In the genomic region with DNA sequence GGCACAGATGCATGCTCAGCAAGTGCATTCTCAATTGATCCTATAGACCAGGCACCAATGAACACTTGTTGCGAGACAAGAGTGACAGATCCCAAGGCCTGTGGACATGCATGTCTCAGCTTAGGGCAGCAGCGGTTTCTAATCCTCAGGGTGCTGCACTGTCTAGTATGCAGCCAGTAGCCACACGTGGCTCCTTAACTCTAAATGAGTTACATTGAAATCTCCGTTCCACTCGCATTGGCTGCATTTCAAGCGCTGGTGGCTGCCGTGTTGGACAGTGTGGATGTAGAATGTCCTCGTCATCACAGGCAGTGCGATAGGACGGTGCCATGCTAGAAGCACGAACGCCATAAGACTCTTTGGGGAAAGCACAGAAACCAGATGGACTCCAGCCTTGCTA, we compare ENCODE assay signal across 18 cellular contexts. TPM values are rescaled to one million over a fixed set of nuclear protein-coding genes. Genes with fewer than 3 reads are reported as not detected.
DNase-seq lines count a peak whose midpoint lies in the region; ATAC-seq and TF ChIP-seq lines count a peak whose summit lies in the region.
"Had no signal": no experiment of that assay in that cellular context is flagged by ENCODE, and none has a peak within 500 bp of the region (broad histone marks: within the 10 kb centered on the region; RNA-seq: fewer than 3 reads in every experiment).

No MANE protein-coding gene starts in this region.

- WGBS in IMR-90 (ENCODE audit: extremely low coverage in 2 of 2, insufficient read length in 1 of 2), 2 experiments = 100% methylated on average over 10 of the region's 12 CpGs; no CpG with 5 or more reads in 1 of the 2 experiments
- WGBS in trophoblast cell (ENCODE audit: extremely low coverage, insufficient coverage, insufficient read length) = no CpG with 5 or more reads among the region's 12 CpGs

- H2AK9ac ChIP-seq in IMR-90 (replicated peaks; ENCODE audit: low read depth, low read length, poor library complexity) = no peak overlapping the region

- H3K4me3 ChIP-seq in IMR-90 (ENCODE audit: insufficient read depth, low read depth, low read length) (no peak overlapping the region), trophoblast cell (ENCODE audit: low read depth, low read length) (no peak overlapping the region)

- no peak overlapping the region for H3K4ac ChIP-seq in IMR-90 (ENCODE audit: low read depth, low read length)
- no peak overlapping the region for H3K4ac ChIP-seq in trophoblast cell (ENCODE audit: low read depth, low read length)

- no TSS peak for BruUV-seq in IMR-90 (replicated peaks; lab: Mats Ljungman, UMichigan)

- peaks cover 3% of the 10 kb centered on the region for H3K27me3 Mint-ChIP-seq in activated CD4-positive, alpha-beta T cell treated with anti-CD3 and anti-CD28 coated beads for 36 hours
- peaks cover 13% of the 10 kb centered on the region for H3K27me3 Mint-ChIP-seq in glutamatergic neuron (ENCODE audit: unreplicated experiment)

- H3K14ac ChIP-seq in IMR-90 (replicated peaks; ENCODE audit: low read depth, low read length) = no peak overlapping the region
- H3K14ac ChIP-seq in trophoblast cell (ENCODE audit: low read length) = no peak overlapping the region

- peak overlapping the region; percentile 90; the same call in 1 of the 3 replicates for H2BK15ac ChIP-seq in IMR-90 (ENCODE audit: low read depth, low read length)

- intact Hi-C loops in activated CD4-positive, alpha-beta T cell treated with anti-CD3 and anti-CD28 coated beads for 36 hours (cut with DNase I, micrococcal nuclease) = loop anchor here in 1 of 2 experiments (5.0 kb wide), 1 partner anchor 106 kb away; no protein-coding TSS in a partner anchor
- intact Hi-C loops in IMR-90 (cut with micrococcal nuclease) = no loop called here

- no peak overlapping the region for H4K91ac ChIP-seq in IMR-90 (ENCODE audit: insufficient read depth, low read depth, low read length)
- no peak overlapping the region for H4K91ac ChIP-seq in trophoblast cell (ENCODE audit: low read depth, low read length)

- in situ Hi-C loops in IMR-90 (cut with MboI; ENCODE audit: low sequenced_read_pairs) = no loop called here

- H3K9ac ChIP-seq in IMR-90 (ENCODE audit: low read depth, low read length) (no peak overlapping the region), trophoblast cell (ENCODE audit: low read length) (no peak overlapping the region)

- H3K27me3 ChIP-seq in IMR-90 (ENCODE audit: control insufficient read depth, insufficient read depth, low read length) = peaks cover 2% of the 10 kb centered on the region; the same call in 1 of the 2 replicates
- no peaks in the 10 kb centered on the region for H3K27me3 ChIP-seq in trophoblast cell (ENCODE audit: insufficient read depth, low read length)

- no peak overlapping the region for H3K27ac ChIP-seq in IMR-90 (ENCODE audit: insufficient read depth, low read length)
- no peak overlapping the region for H3K27ac ChIP-seq in trophoblast cell (ENCODE audit: low read depth, low read length)
- H3K27ac ChIP-seq: 22Rv1, C4-2B had no signal

- POLR2A ChIA-PET in activated CD4-positive, alpha-beta T cell treated with anti-CD3 and anti-CD28 coated beads for 36 hours (lab: Charles Lee) = no interaction called here
- POLR2A ChIA-PET in IMR-90 (lab: Charles Lee; ENCODE audit: unreplicated experiment) = no interaction called here

- CTCF ChIA-PET in activated CD4-positive, alpha-beta T cell treated with anti-CD3 and anti-CD28 coated beads for 36 hours (lab: Charles Lee) = interaction anchor here (0.6 to 0.7 kb wide), 2 partner anchors 21 to 142 kb away, joined by 3 to 8 read pairs; no protein-coding TSS in a partner anchor
- CTCF ChIA-PET in IMR-90 (lab: Yijun Ruan, JAX) = no interaction called here

- no peak for TF ChIP-seq CTCF in IMR-90 (conservative IDR thresholded peaks at IDR 0.05; ENCODE audit: low read depth, low read length)
- TF ChIP-seq CTCF in glutamatergic neuron (IDR thresholded peaks at IDR 0.05; ENCODE audit: partially characterized antibody, unreplicated experiment) = no peak

- H4K5ac ChIP-seq in IMR-90 (ENCODE audit: low read depth, low read length) = no peak overlapping the region

- H3K56ac ChIP-seq in IMR-90 (ENCODE audit: extremely low read depth, insufficient read depth, low read length) = no peak overlapping the region

- peaks cover 18% of the 10 kb centered on the region for H3K9me1 ChIP-seq in IMR-90 (ENCODE audit: insufficient read depth, low read length)

- no peaks in the 10 kb centered on the region for H3K9me3 Mint-ChIP-seq in activated CD4-positive, alpha-beta T cell treated with anti-CD3 and anti-CD28 coated beads for 36 hours (ENCODE audit: low read depth)
- peaks cover 13% of the 10 kb centered on the region for H3K9me3 Mint-ChIP-seq in glutamatergic neuron (ENCODE audit: unreplicated experiment)
- H3K9me3 Mint-ChIP-seq: IgD-negative memory B cell had no signal

- no peak for DNase-seq in activated CD4-positive, alpha-beta T cell treated with anti-CD3 and anti-CD28 coated beads for 36 hours
- no peak for DNase-seq in activated CD4-positive, alpha-beta T cell treated with anti-CD3 and anti-CD28 coated beads, Interleukin-2, amount 50 U/mL, for 1 hour
- DNase-seq in IMR-90 = no peak
- DNase-seq in glutamatergic neuron = no peak
- DNase-seq in trophoblast cell = peak; percentile 52 to 61
- DNase-seq in A172 (ENCODE audit: low spot score) = no peak
- DNase-seq in SW 1271 (lab: John Stamatoyannopoulos, UW) = no peak
- DNase-seq: Caco-2, DMS53, HCEC 1CT, NCI-H1930, NCI-H2171, NCI-H774, SIG-M5 had no signal

- H3K18ac ChIP-seq in IMR-90 (ENCODE audit: low read depth, low read length) (no peak overlapping the region), trophoblast cell (ENCODE audit: low read length) (no peak overlapping the region)

- H2BK20ac ChIP-seq in IMR-90 (ENCODE audit: low read depth, low read length) = no peak overlapping the region; the same call in 1 of the 2 replicates

- H3K36me3 Mint-ChIP-seq in activated CD4-positive, alpha-beta T cell treated with anti-CD3 and anti-CD28 coated beads for 36 hours (ENCODE audit: low read depth) = no peaks in the 10 kb centered on the region
- H3K36me3 Mint-ChIP-seq in glutamatergic neuron (ENCODE audit: unreplicated experiment) = no peaks in the 10 kb centered on the region
- H3K36me3 Mint-ChIP-seq: IgD-negative memory B cell had no signal

- peaks cover 67% of the 10 kb centered on the region for H3K4me1 Mint-ChIP-seq in activated CD4-positive, alpha-beta T cell treated with anti-CD3 and anti-CD28 coated beads for 36 hours
- H3K4me1 Mint-ChIP-seq in glutamatergic neuron (ENCODE audit: low read depth, unreplicated experiment) = peaks cover 39% of the 10 kb centered on the region

- H3K79me2 ChIP-seq in trophoblast cell (ENCODE audit: control insufficient read depth, insufficient read depth, low read length, poor library complexity) = no peaks in the 10 kb centered on the region

- H3K9me3 ChIP-seq in IMR-90 (ENCODE audit: control insufficient read depth, insufficient read depth, low read length) (no peaks in the 10 kb centered on the region), trophoblast cell (ENCODE audit: insufficient read depth, low read depth, low read length) (peaks cover 3% of the 10 kb centered on the region)
- H3K9me3 ChIP-seq: Caco-2 had no signal

- peaks cover 0 to 8% of the 10 kb centered on the region in 2 experiments; a peak in 2 of 4 replicates for H3K79me1 ChIP-seq in IMR-90 (ENCODE audit: low read depth in 1 of 2, low read length in 2 of 2)
- no peaks in the 10 kb centered on the region for H3K79me1 ChIP-seq in trophoblast cell (ENCODE audit: low read length)

- peaks cover 21% of the 10 kb centered on the region for H3K4me1 ChIP-seq in IMR-90 (ENCODE audit: control insufficient read depth, insufficient read depth, low read length)
- peaks cover 14 to 21% of the 10 kb centered on the region in 2 experiments for H3K4me1 ChIP-seq in trophoblast cell (ENCODE audit: control insufficient read depth in 1 of 2, insufficient read depth in 2 of 2, low read length in 2 of 2)

- dilution Hi-C loops in IMR-90 (cut with HindIII; ENCODE audit: low sequenced_read_pairs, unreplicated experiment) = no loop called here

- H2BK12ac ChIP-seq in trophoblast cell (ENCODE audit: low read length) = peak overlapping the region; percentile 35

- H4K12ac ChIP-seq in trophoblast cell (ENCODE audit: low read depth, low read length) = no peak overlapping the region

- H2BK5ac ChIP-seq in IMR-90 (ENCODE audit: low read depth, low read length, poor library complexity, severe bottlenecking) (no peak overlapping the region), trophoblast cell (ENCODE audit: low read depth, low read length, poor library complexity) (no peak overlapping the region)

- H3K23ac ChIP-seq in IMR-90 (ENCODE audit: low read depth, low read length) (no peak overlapping the region), trophoblast cell (ENCODE audit: low read length) (no peak overlapping the region)

- H3K4me3 Mint-ChIP-seq in activated CD4-positive, alpha-beta T cell treated with anti-CD3 and anti-CD28 coated beads for 36 hours = no peak overlapping the region
- H3K4me3 Mint-ChIP-seq in glutamatergic neuron (ENCODE audit: unreplicated experiment) = no peak overlapping the region
- H3K4me3 Mint-ChIP-seq: IgD-negative memory B cell had no signal

- H3K4me2 ChIP-seq in IMR-90 (ENCODE audit: low read depth, low read length) = no peak overlapping the region
- no peak overlapping the region for H3K4me2 ChIP-seq in trophoblast cell (ENCODE audit: low read length)

- no peaks in the 10 kb centered on the region; the same call in 1 of the 2 replicates for H4K20me1 ChIP-seq in IMR-90 (ENCODE audit: insufficient read depth, low read length)

- H3K36me3 ChIP-seq in IMR-90 (ENCODE audit: control insufficient read depth, insufficient read depth, low read length) = no peaks in the 10 kb centered on the region
- H3K36me3 ChIP-seq in trophoblast cell (ENCODE audit: control insufficient read depth in 1 of 2, insufficient read depth in 2 of 2, low read length in 2 of 2) = no peaks in the 10 kb centered on the region

- no peak for TF ChIP-seq RAD21 in IMR-90 (IDR thresholded peaks at IDR 0.05; ENCODE audit: low read length)

- ATAC-seq in activated CD4-positive, alpha-beta T cell treated with anti-CD3 and anti-CD28 coated beads for 36 hours = no peak
- ATAC-seq in IMR-90 (ENCODE audit: low read depth) (no peak), GM21717 (IDR thresholded peaks at IDR 0.05; ENCODE audit: unreplicated experiment) (no peak)

- H2AK5ac ChIP-seq in IMR-90 (ENCODE audit: low read depth, low read length) (peak overlapping the region; percentile 54), trophoblast cell (ENCODE audit: low read length) (peak overlapping the region; percentile 52)

- peak overlapping the region; percentile 66 for H3K27ac Mint-ChIP-seq in activated CD4-positive, alpha-beta T cell treated with anti-CD3 and anti-CD28 coated beads for 36 hours
- H3K27ac Mint-ChIP-seq in glutamatergic neuron (ENCODE audit: unreplicated experiment) = peak overlapping the region; percentile 22

- no peak for TF ChIP-seq POLR2A in IMR-90 (IDR thresholded peaks at IDR 0.05; ENCODE audit: low read depth, low read length)

- H4K8ac ChIP-seq in IMR-90 (ENCODE audit: low read depth in 2 of 2, low read length in 2 of 2) (no peak overlapping the region), trophoblast cell (ENCODE audit: low read depth, low read length) (no peak overlapping the region)

- H2AFZ ChIP-seq in IMR-90 (replicated peaks; ENCODE audit: low read length, poor library complexity) (no peak overlapping the region), trophoblast cell (ENCODE audit: insufficient read depth, low read length, poor library complexity) (no peak overlapping the region)

- 0 out of 2 replicates have a peak overlapping the region, but pooled peaks have one; percentile 50 for H2BK120ac ChIP-seq in IMR-90 (ENCODE audit: low read depth, low read length)
- no peak overlapping the region for H2BK120ac ChIP-seq in trophoblast cell (ENCODE audit: insufficient read depth, low read length, poor library complexity)

RNA-seq across cellular contexts. Expression of a gene that starts 24.0 kb away (rescaled TPM):
- total RNA-seq in activated CD4-positive, alpha-beta T cell treated with anti-CD3 and anti-CD28 coated beads for 36 hours = 10 to 100 TPM; 27.1 to 27.2 TPM
- total RNA-seq in IMR-90 (2012; rRNA removed) (48.2 and 60.3 TPM in 2 replicates), glutamatergic neuron (ENCODE audit: unreplicated experiment) (528 TPM)
- polyA plus RNA-seq in IMR-90 (2012; rRNA removed) = 73.1 and 80.9 TPM in 2 replicates
- polyA plus RNA-seq in IMR-90 (2012; cell fraction: cytosol; rRNA removed) = 67.3 and 67.7 TPM in 2 replicates
- polyA plus RNA-seq in IMR-90 (2012; cell fraction: nucleus; rRNA removed; ENCODE audit: low replicate concordance) = 116 and 173 TPM in 2 replicates
- polyA plus RNA-seq in trophoblast cell (2013) = 14.8 and 15.5 TPM in 2 replicates
- total RNA-seq in A172 (2014; rRNA removed; shearing (Covaris generic)) = 29.9 and 32.9 TPM in 2 replicates

Comparison
In these comparisons a context has a peak if more than half of its experiments do, and no peak if none do; other contexts are left out.
1. DNase-seq: peak in trophoblast cell (2 of 2); none in activated CD4-positive, alpha-beta T cell treated with anti-CD3 and anti-CD28 coated beads for 36 hours (single experiment), activated CD4-positive, alpha-beta T cell treated with anti-CD3 and anti-CD28 coated beads, Interleukin-2, amount 50 U/mL, for 1 hour (single experiment), IMR-90 (single experiment), glutamatergic neuron (single experiment), A172 (single experiment) and SW 1271 (0 of 2).